12 cellular contexts compared by ENCODE assay signal in the genomic region with DNA sequence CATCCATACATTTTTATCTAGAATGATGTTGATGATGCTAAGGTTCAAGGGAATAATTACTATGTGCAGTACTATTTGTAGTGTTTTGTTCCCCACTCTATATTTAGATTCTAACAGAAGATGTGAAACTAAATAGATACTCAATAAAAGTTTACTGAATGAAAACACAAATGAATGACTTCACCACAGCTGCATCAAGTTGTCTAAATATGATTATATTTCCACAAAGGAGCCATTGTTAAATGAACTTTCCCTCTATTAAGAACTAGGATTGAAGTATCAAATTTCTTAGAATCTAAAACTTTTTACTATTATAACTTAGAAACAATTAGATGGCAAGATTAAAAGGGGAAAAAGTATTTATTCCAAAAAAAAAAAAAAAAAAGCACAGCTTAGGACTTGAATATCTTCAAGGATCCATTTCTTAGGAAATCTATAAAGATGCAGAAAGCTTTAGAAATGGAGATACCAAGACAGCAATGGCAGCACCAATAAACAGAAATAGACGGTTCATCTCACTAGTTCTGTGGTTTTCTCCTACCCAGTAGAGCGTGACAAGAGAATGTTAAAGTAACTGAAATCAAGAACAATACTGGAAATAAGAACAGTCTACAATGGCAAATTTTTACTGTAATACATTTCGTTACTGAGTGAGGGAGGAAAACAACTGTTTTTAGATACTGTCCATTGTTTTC.
DNase-seq lines count a peak whose midpoint lies in the region; ATAC-seq and TF ChIP-seq lines count a peak whose summit lies in the region.
"Had no signal": no experiment of that assay in that cellular context is flagged by ENCODE, and none has a peak within 500 bp of the region (broad histone marks: within the 10 kb centered on the region; RNA-seq: fewer than 3 reads in every experiment).

No MANE protein-coding gene starts in this region.

- no peak for DNase-seq in activated naive CD4-positive, alpha-beta T cell treated with anti-CD3 and anti-CD28 coated beads, Interleukin-2, amount 10 ng/mL, durations not matched to agents 7 days and 5 days
- no peak for DNase-seq in activated naive CD4-positive, alpha-beta T cell treated with anti-CD3 and anti-CD28 coated beads, Interleukin-2, amount 50 U/mL, for 16 hours
- DNase-seq in activated CD4-positive, alpha-beta T cell treated with anti-CD3 and anti-CD28 coated beads for 36 hours: no peak
- DNase-seq in NCI-H1048 (lab: John Stamatoyannopoulos, UW) (no peak), foreskin keratinocyte (no peak)
- DNase-seq: activated naive CD4-positive, alpha-beta T cell; immature natural killer cell; NCI-H524 had no signal

- H3K9ac ChIP-seq in subcutaneous abdominal adipose tissue (ENCODE audit: low read length in 5 of 5): peak overlapping the region in 1 of 5 donors; percentile 16
- H3K9ac ChIP-seq: parathyroid adenoma had no signal

- H3K4me3 Mint-ChIP-seq in activated naive CD4-positive, alpha-beta T cell treated with anti-CD3 and anti-CD28 coated beads, Interleukin-2, amount 10 ng/mL, durations not matched to agents 7 days and 5 days: no peak overlapping the region
- no peak overlapping the region for H3K4me3 Mint-ChIP-seq in activated CD4-positive, alpha-beta T cell treated with anti-CD3 and anti-CD28 coated beads for 36 hours
- H3K4me3 Mint-ChIP-seq: immature natural killer cell had no signal

- no peaks in the 10 kb centered on the region for H3K9me3 Mint-ChIP-seq in activated naive CD4-positive, alpha-beta T cell treated with anti-CD3 and anti-CD28 coated beads, Interleukin-2, amount 10 ng/mL, durations not matched to agents 7 days and 5 days
- H3K9me3 Mint-ChIP-seq in activated CD4-positive, alpha-beta T cell treated with anti-CD3 and anti-CD28 coated beads for 36 hours (ENCODE audit: low read depth): no peaks in the 10 kb centered on the region

- peaks cover 0 to 5% (median 0%) of the 10 kb centered on the region in 5 donors for H3K36me3 ChIP-seq in subcutaneous abdominal adipose tissue (ENCODE audit: control insufficient read depth in 5 of 5, insufficient read depth in 5 of 5, low read length in 5 of 5)

- H3K4me1 ChIP-seq in subcutaneous abdominal adipose tissue (ENCODE audit: control insufficient read depth in 5 of 5, insufficient read depth in 5 of 5, low read length in 5 of 5) (peaks cover 7 to 54% (median 35%) of the 10 kb centered on the region in 5 donors), foreskin keratinocyte (no peaks in the 10 kb centered on the region)
- H3K4me1 ChIP-seq: parathyroid adenoma had no signal

- peaks cover 13% of the 10 kb centered on the region for H3K27me3 Mint-ChIP-seq in activated naive CD4-positive, alpha-beta T cell treated with anti-CD3 and anti-CD28 coated beads, Interleukin-2, amount 10 ng/mL, durations not matched to agents 7 days and 5 days
- H3K27me3 Mint-ChIP-seq in activated CD4-positive, alpha-beta T cell treated with anti-CD3 and anti-CD28 coated beads for 36 hours: peaks cover 10% of the 10 kb centered on the region

- POLR2A ChIA-PET in activated CD4-positive, alpha-beta T cell treated with anti-CD3 and anti-CD28 coated beads for 36 hours (lab: Charles Lee): no interaction called here

- peak overlapping the region; percentile 7 for H3K27ac Mint-ChIP-seq in activated naive CD4-positive, alpha-beta T cell treated with anti-CD3 and anti-CD28 coated beads, Interleukin-2, amount 10 ng/mL, durations not matched to agents 7 days and 5 days
- H3K27ac Mint-ChIP-seq in activated CD4-positive, alpha-beta T cell treated with anti-CD3 and anti-CD28 coated beads for 36 hours: no peak overlapping the region
- H3K27ac Mint-ChIP-seq: immature natural killer cell had no signal

- H3K27ac ChIP-seq in subcutaneous abdominal adipose tissue (ENCODE audit: low read depth, low read length) (peak overlapping the region; percentile 81), foreskin keratinocyte (no peak overlapping the region)
- H3K27ac ChIP-seq: parathyroid adenoma had no signal

- ATAC-seq in HG02642 (IDR thresholded peaks at IDR 0.05; ENCODE audit: poor library complexity, unreplicated experiment) (peak; percentile 72), HG03558 (IDR thresholded peaks at IDR 0.05; ENCODE audit: extremely low read depth, unreplicated experiment) (peak; percentile 65), foreskin keratinocyte (no peak)
- ATAC-seq in activated CD4-positive, alpha-beta T cell treated with anti-CD3 and anti-CD28 coated beads for 36 hours: no peak

- no peak for TF ChIP-seq CTCF in foreskin keratinocyte (conservative IDR thresholded peaks at IDR 0.05)

- H3K27me3 ChIP-seq in subcutaneous abdominal adipose tissue (ENCODE audit: control insufficient read depth in 5 of 5, insufficient read depth in 4 of 5, low read length in 5 of 5) (no peaks in the 10 kb centered on the region), foreskin keratinocyte (no peaks in the 10 kb centered on the region)

- H3K36me3 Mint-ChIP-seq in activated naive CD4-positive, alpha-beta T cell treated with anti-CD3 and anti-CD28 coated beads, Interleukin-2, amount 10 ng/mL, durations not matched to agents 7 days and 5 days: no peaks in the 10 kb centered on the region
- H3K36me3 Mint-ChIP-seq in activated CD4-positive, alpha-beta T cell treated with anti-CD3 and anti-CD28 coated beads for 36 hours (ENCODE audit: low read depth): no peaks in the 10 kb centered on the region
- H3K36me3 Mint-ChIP-seq: immature natural killer cell had no signal

- CTCF ChIA-PET in activated naive CD4-positive, alpha-beta T cell treated with anti-CD3 and anti-CD28 coated beads, Interleukin-2, amount 10 ng/mL, durations not matched to agents 7 days and 5 days (lab: Charles Lee): no interaction called here
- CTCF ChIA-PET in activated CD4-positive, alpha-beta T cell treated with anti-CD3 and anti-CD28 coated beads for 36 hours (lab: Charles Lee): interaction anchor here (0.7 to 1.3 kb wide), 2 partner anchors 57 to 355 kb away, joined by 3 to 4 read pairs; no protein-coding TSS in a partner anchor

- intact Hi-C loops in activated CD4-positive, alpha-beta T cell treated with anti-CD3 and anti-CD28 coated beads for 36 hours (cut with DNase I, micrococcal nuclease): no loop called here

- no peaks in the 10 kb centered on the region for H3K9me3 ChIP-seq in subcutaneous abdominal adipose tissue (ENCODE audit: control insufficient read depth in 5 of 5, low read length in 5 of 5)

- peaks cover 10% of the 10 kb centered on the region for H3K4me1 Mint-ChIP-seq in activated naive CD4-positive, alpha-beta T cell treated with anti-CD3 and anti-CD28 coated beads, Interleukin-2, amount 10 ng/mL, durations not matched to agents 7 days and 5 days
- peaks cover 4% of the 10 kb centered on the region for H3K4me1 Mint-ChIP-seq in activated CD4-positive, alpha-beta T cell treated with anti-CD3 and anti-CD28 coated beads for 36 hours

- no peak overlapping the region for H3K4me3 ChIP-seq in subcutaneous abdominal adipose tissue (ENCODE audit: low read depth in 1 of 5, low read length in 5 of 5)

Comparison
In these comparisons a context has a peak if more than half of its experiments do, and no peak if none do; other contexts are left out.
1. ATAC-seq: peak in HG02642 (single experiment) and HG03558 (single experiment); none in activated CD4-positive, alpha-beta T cell treated with anti-CD3 and anti-CD28 coated beads for 36 hours (single experiment) and foreskin keratinocyte (single experiment).